Comparison of ENCODE assay signal across 2 cellular contexts in genomic region chr20:50821994-50822393, GRCh38.
A peak's percentile ranks its signal among the peaks of the same experiment; 100 is the strongest.
TF ChIP-seq lines count a peak whose summit lies in the region.

No MANE protein-coding gene starts in this region.

TF ChIP-seq in HepG2, 621 proteins besides CTCF, POLR2A, EP300 and RAD21:
- TF ChIP-seq, protein P1, sequence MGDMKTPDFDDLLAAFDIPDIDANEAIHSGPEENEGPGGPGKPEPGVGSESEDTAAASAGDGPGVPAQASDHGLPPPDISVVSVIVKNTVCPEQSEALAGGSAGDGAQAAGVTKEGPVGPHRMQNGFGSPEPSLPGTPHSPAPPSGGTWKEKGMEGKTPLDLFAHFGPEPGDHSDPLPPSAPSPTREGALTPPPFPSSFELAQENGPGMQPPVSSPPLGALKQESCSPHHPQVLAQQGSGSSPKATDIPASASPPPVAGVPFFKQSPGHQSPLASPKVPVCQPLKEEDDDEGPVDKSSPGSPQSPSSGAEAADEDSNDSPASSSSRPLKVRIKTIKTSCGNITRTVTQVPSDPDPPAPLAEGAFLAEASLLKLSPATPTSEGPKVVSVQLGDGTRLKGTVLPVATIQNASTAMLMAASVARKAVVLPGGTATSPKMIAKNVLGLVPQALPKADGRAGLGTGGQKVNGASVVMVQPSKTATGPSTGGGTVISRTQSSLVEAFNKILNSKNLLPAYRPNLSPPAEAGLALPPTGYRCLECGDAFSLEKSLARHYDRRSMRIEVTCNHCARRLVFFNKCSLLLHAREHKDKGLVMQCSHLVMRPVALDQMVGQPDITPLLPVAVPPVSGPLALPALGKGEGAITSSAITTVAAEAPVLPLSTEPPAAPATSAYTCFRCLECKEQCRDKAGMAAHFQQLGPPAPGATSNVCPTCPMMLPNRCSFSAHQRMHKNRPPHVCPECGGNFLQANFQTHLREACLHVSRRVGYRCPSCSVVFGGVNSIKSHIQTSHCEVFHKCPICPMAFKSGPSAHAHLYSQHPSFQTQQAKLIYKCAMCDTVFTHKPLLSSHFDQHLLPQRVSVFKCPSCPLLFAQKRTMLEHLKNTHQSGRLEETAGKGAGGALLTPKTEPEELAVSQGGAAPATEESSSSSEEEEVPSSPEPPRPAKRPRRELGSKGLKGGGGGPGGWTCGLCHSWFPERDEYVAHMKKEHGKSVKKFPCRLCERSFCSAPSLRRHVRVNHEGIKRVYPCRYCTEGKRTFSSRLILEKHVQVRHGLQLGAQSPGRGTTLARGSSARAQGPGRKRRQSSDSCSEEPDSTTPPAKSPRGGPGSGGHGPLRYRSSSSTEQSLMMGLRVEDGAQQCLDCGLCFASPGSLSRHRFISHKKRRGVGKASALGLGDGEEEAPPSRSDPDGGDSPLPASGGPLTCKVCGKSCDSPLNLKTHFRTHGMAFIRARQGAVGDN (CRISPR knock-in tag; IDR thresholded peaks at IDR 0.05) = 0 out of 2 replicates have a peak, but pooled peaks have one; percentile 12
- no peak for TF ChIP-seq ZNF367 (CRISPR knock-in tag; IDR thresholded peaks at IDR 0.05; ENCODE audit: borderline replicate concordance)
- no peak for TF ChIP-seq ZNF749 (CRISPR knock-in tag; IDR thresholded peaks at IDR 0.05; ENCODE audit: borderline replicate concordance)

TF ChIP-seq in K562, 482 proteins besides CTCF, POLR2A, EP300 and RAD21:
- TF ChIP-seq ZBTB2 (IDR thresholded peaks at IDR 0.05) (no peak), SMAD4 (CRISPR knock-in tag; conservative IDR thresholded peaks at IDR 0.05) (no peak), PHF8 (IDR thresholded peaks at IDR 0.05; ENCODE audit: borderline replicate concordance, low read length) (no peak), TBP (optimal IDR thresholded peaks at IDR 0.05; ENCODE audit: low read depth, low read length) (no peak), MEIS2 (IDR thresholded peaks at IDR 0.05; ENCODE audit: partially characterized antibody) (no peak), HOMEZ (CRISPR knock-in tag; IDR thresholded peaks at IDR 0.05) (no peak), MYBL2 (IDR thresholded peaks at IDR 0.05; ENCODE audit: low read depth) (no peak), MYBL2 (CRISPR knock-in tag; IDR thresholded peaks at IDR 0.05; ENCODE audit: borderline replicate concordance) (no peak), TAF9B (IDR thresholded peaks at IDR 0.05; ENCODE audit: partially characterized antibody) (no peak), ZNF76 (CRISPR knock-in tag; IDR thresholded peaks at IDR 0.05; ENCODE audit: borderline replicate concordance) (no peak), FOXA3 (CRISPR knock-in tag; conservative IDR thresholded peaks at IDR 0.05 in 1 of 2, IDR thresholded peaks at IDR 0.05 in 1 of 2) (no peak), ZNF592 (IDR thresholded peaks at IDR 0.05) (no peak), ZNF561 (CRISPR knock-in tag; conservative IDR thresholded peaks at IDR 0.05) (no peak), EZH2 (IDR thresholded peaks at IDR 0.05; ENCODE audit: borderline replicate concordance, low read depth, low read length) (no peak), MCM2 (IDR thresholded peaks at IDR 0.05; ENCODE audit: low read depth) (no peak), DIDO1 (tag; IDR thresholded peaks at IDR 0.05; ENCODE audit: low read depth) (no peak), CTBP1 (IDR thresholded peaks at IDR 0.05; ENCODE audit: borderline replicate concordance) (no peak), HDAC8 (tag; IDR thresholded peaks at IDR 0.05) (no peak)
TF ChIP-seq in K562: peak in this region for 0.
